In the genomic region with DNA sequence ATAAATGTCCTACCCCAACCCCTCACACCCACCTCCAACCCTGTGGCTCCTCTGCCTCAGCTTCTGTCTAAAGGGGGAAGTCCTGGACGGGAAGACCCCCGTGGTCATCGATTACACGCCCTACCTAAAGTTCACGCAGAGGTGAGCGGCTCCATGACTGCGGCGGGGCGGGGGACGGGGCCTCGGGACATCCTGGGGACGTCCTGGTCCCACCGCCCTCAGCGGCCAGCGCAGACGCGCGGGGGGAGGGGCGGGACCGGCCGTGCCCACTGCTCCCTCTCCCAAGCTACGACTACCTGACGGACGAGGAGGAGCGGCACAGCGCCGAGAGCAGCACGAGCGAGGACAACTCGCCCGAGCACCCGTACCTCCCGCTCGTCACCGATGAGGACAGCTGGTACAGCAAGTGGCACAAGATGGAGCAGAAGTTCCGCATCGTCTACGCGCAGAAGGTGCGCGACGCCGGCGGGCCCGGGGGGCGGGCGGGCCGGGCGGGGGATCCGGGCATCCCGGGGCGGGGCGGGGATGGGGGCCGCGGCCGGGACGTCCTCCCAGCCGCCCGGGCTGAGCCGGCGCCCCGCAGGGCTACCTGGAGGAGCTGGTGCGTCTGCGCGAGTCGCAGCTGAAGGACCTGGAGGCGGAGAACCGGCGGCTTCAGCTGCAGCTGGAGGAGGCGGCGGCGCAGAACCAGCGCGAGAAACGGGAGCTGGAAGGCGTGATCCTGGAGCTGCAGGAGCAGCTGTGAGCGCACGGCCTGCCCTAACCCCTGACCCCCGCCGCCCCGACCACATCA, we compare ENCODE assay signal across 2 cellular contexts.
TF ChIP-seq lines count a peak whose summit lies in the region.

No MANE protein-coding gene starts in this region.

TF ChIP-seq in HepG2, 621 proteins besides CTCF, POLR2A, EP300 and RAD21:
- 0 out of 2 replicates have a peak, but pooled peaks have one; percentile 28 for TF ChIP-seq DNMT1 (CRISPR knock-in tag; IDR thresholded peaks at IDR 0.05)
- TF ChIP-seq RXRA (CRISPR knock-in tag; IDR thresholded peaks at IDR 0.05), result peak; percentile 18; the same call in 1 of the 2 replicates
- peak; percentile 40 for TF ChIP-seq ZNF687 (CRISPR knock-in tag; IDR thresholded peaks at IDR 0.05)
- TF ChIP-seq, protein P1, sequence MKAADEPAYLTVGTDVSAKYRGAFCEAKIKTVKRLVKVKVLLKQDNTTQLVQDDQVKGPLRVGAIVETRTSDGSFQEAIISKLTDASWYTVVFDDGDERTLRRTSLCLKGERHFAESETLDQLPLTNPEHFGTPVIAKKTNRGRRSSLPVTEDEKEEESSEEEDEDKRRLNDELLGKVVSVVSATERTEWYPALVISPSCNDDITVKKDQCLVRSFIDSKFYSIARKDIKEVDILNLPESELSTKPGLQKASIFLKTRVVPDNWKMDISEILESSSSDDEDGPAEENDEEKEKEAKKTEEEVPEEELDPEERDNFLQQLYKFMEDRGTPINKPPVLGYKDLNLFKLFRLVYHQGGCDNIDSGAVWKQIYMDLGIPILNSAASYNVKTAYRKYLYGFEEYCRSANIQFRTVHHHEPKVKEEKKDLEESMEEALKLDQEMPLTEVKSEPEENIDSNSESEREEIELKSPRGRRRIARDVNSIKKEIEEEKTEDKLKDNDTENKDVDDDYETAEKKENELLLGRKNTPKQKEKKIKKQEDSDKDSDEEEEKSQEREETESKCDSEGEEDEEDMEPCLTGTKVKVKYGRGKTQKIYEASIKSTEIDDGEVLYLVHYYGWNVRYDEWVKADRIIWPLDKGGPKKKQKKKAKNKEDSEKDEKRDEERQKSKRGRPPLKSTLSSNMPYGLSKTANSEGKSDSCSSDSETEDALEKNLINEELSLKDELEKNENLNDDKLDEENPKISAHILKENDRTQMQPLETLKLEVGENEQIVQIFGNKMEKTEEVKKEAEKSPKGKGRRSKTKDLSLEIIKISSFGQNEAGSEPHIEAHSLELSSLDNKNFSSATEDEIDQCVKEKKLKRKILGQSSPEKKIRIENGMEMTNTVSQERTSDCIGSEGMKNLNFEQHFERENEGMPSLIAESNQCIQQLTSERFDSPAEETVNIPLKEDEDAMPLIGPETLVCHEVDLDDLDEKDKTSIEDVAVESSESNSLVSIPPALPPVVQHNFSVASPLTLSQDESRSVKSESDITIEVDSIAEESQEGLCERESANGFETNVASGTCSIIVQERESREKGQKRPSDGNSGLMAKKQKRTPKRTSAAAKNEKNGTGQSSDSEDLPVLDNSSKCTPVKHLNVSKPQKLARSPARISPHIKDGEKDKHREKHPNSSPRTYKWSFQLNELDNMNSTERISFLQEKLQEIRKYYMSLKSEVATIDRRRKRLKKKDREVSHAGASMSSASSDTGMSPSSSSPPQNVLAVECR (CRISPR knock-in tag; IDR thresholded peaks at IDR 0.05; ENCODE audit: borderline replicate concordance), result 0 out of 2 replicates have a peak, but pooled peaks have one; percentile 24
- TF ChIP-seq ZNF281 (CRISPR knock-in tag; IDR thresholded peaks at IDR 0.05; ENCODE audit: borderline replicate concordance), result peak; percentile 53; the same call in 1 of the 2 replicates
- no peak for TF ChIP-seq HDAC1 (CRISPR knock-in tag; IDR thresholded peaks at IDR 0.05)
- no peak for TF ChIP-seq RBAK (CRISPR knock-in tag; IDR thresholded peaks at IDR 0.05)
- no peak for TF ChIP-seq ESRRA (CRISPR knock-in tag; IDR thresholded peaks at IDR 0.05; ENCODE audit: low read depth)
- peak; percentile 77 for TF ChIP-seq CHD2 (IDR thresholded peaks at IDR 0.05; ENCODE audit: low read depth, low read length)
- no peak for TF ChIP-seq NR2C2 (CRISPR knock-in tag; IDR thresholded peaks at IDR 0.05; ENCODE audit: borderline replicate concordance)
- TF ChIP-seq HES4 (CRISPR knock-in tag; IDR thresholded peaks at IDR 0.05; ENCODE audit: borderline replicate concordance), result 0 out of 2 replicates have a peak, but pooled peaks have one; percentile 25
- peak; percentile 31; the same call in 1 of the 2 replicates for TF ChIP-seq GABPB1 (CRISPR knock-in tag; IDR thresholded peaks at IDR 0.05)
- peak; percentile 42; the same call in 1 of the 2 replicates for TF ChIP-seq ZBTB38 (CRISPR knock-in tag; IDR thresholded peaks at IDR 0.05)
TF ChIP-seq in HepG2: peak in this region for 9.

TF ChIP-seq in neural cell, 6 proteins besides CTCF, POLR2A, EP300 and RAD21:
- TF ChIP-seq SMC3 (conservative IDR thresholded peaks at IDR 0.05; ENCODE audit: poor library complexity) (no peak), POLR2AphosphoS5 (IDR thresholded peaks at IDR 0.05) (no peak), EZH2 (IDR thresholded peaks at IDR 0.05; ENCODE audit: borderline replicate concordance, insufficient read depth, low read length, poor library complexity, severe bottlenecking) (no peak), MXI1 (conservative IDR thresholded peaks at IDR 0.05; ENCODE audit: poor library complexity, severe bottlenecking) (no peak), TAF1 (IDR thresholded peaks at IDR 0.05; ENCODE audit: low read depth) (no peak)
- TF ChIP-seq, protein P2, sequence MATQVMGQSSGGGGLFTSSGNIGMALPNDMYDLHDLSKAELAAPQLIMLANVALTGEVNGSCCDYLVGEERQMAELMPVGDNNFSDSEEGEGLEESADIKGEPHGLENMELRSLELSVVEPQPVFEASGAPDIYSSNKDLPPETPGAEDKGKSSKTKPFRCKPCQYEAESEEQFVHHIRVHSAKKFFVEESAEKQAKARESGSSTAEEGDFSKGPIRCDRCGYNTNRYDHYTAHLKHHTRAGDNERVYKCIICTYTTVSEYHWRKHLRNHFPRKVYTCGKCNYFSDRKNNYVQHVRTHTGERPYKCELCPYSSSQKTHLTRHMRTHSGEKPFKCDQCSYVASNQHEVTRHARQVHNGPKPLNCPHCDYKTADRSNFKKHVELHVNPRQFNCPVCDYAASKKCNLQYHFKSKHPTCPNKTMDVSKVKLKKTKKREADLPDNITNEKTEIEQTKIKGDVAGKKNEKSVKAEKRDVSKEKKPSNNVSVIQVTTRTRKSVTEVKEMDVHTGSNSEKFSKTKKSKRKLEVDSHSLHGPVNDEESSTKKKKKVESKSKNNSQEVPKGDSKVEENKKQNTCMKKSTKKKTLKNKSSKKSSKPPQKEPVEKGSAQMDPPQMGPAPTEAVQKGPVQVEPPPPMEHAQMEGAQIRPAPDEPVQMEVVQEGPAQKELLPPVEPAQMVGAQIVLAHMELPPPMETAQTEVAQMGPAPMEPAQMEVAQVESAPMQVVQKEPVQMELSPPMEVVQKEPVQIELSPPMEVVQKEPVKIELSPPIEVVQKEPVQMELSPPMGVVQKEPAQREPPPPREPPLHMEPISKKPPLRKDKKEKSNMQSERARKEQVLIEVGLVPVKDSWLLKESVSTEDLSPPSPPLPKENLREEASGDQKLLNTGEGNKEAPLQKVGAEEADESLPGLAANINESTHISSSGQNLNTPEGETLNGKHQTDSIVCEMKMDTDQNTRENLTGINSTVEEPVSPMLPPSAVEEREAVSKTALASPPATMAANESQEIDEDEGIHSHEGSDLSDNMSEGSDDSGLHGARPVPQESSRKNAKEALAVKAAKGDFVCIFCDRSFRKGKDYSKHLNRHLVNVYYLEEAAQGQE (IDR thresholded peaks at IDR 0.05; ENCODE audit: borderline replicate concordance), result no peak
